8 cellular contexts compared by ENCODE assay signal in genomic region chr16:3881499-3881995, GRCh38.
DNase-seq lines count a peak whose midpoint lies in the region; ATAC-seq and TF ChIP-seq lines count a peak whose summit lies in the region.

No MANE protein-coding gene starts in this region.

- no peak overlapping the region for H2AFZ ChIP-seq in SU-DHL-6 (ENCODE audit: low read depth, low read length, severe bottlenecking)

- H3K4me2 ChIP-seq in SU-DHL-6 (ENCODE audit: low read depth, low read length, poor library complexity, severe bottlenecking) = no peak overlapping the region

- H3K27me3 ChIP-seq in GM06990 (replicated peaks; ENCODE audit: control insufficient read depth, insufficient read depth, low read length) = no peaks in the 10 kb centered on the region
- no peaks in the 10 kb centered on the region for H3K27me3 ChIP-seq in SU-DHL-6 (ENCODE audit: low read length)
- H3K27me3 ChIP-seq in effector memory CD4-positive, alpha-beta T cell (replicated peaks; ENCODE audit: control insufficient read depth, insufficient read depth, low read length, poor library complexity, severe bottlenecking) = no peaks in the 10 kb centered on the region

- H3F3A ChIP-seq in SU-DHL-6 (ENCODE audit: insufficient read depth) = no peaks in the 10 kb centered on the region

- ATAC-seq in GM18505 (IDR thresholded peaks at IDR 0.05; ENCODE audit: unreplicated experiment) = no peak

- no peaks in the 10 kb centered on the region for H3K9me3 ChIP-seq in SU-DHL-6 (ENCODE audit: insufficient read depth, low read length)
- no peaks in the 10 kb centered on the region for H3K9me3 ChIP-seq in effector memory CD4-positive, alpha-beta T cell (ENCODE audit: control insufficient read depth, low read length)

- no peaks in the 10 kb centered on the region for H3K36me3 ChIP-seq in GM06990 (ENCODE audit: control insufficient read depth, insufficient read depth, low read length)
- peaks cover 6% of the 10 kb centered on the region; the same call in 1 of the 2 replicates for H3K36me3 ChIP-seq in SU-DHL-6 (ENCODE audit: low read length)
- no peaks in the 10 kb centered on the region for H3K36me3 ChIP-seq in effector memory CD4-positive, alpha-beta T cell (ENCODE audit: control insufficient read depth, insufficient read depth, low read length)

- H3K79me2 ChIP-seq in SU-DHL-6 (ENCODE audit: insufficient read depth, low read length) = peaks cover 33% of the 10 kb centered on the region

- peak overlapping the region; percentile 66 for H3K9ac ChIP-seq in SU-DHL-6 (ENCODE audit: low read length)

- DNase-seq in GM06990 (ENCODE audit: extremely low read depth, insufficient read length) (no peak), fibroblast of mammary gland (ENCODE audit: low read depth) (no peak), retinal pigment epithelial cell (ENCODE audit: low read depth) (no peak), globus pallidus (ENCODE audit: low spot score) (no peak), NCI-H510A (lab: John Stamatoyannopoulos, UW) (no peak)
- no peak for DNase-seq in effector memory CD4-positive, alpha-beta T cell

- no peak overlapping the region for H3K27ac ChIP-seq in SU-DHL-6 (ENCODE audit: low read depth, low read length)
- no peak overlapping the region for H3K27ac ChIP-seq in effector memory CD4-positive, alpha-beta T cell (ENCODE audit: insufficient read depth, low read length, poor library complexity, severe bottlenecking)

- TF ChIP-seq POLR2A in GM18505 (IDR thresholded peaks at IDR 0.05; ENCODE audit: borderline replicate concordance, extremely low read depth, insufficient read depth, insufficient read length) = no peak

- peaks cover 12% of the 10 kb centered on the region for H3K4me1 ChIP-seq in effector memory CD4-positive, alpha-beta T cell (ENCODE audit: control insufficient read depth, insufficient read depth, low read length, poor library complexity, severe bottlenecking)

- H3K4me3 ChIP-seq in GM06990 (replicated peaks; ENCODE audit: low read depth, low read length) (peak overlapping the region; percentile 56; the same call in 1 of the 2 replicates), SU-DHL-6 (ENCODE audit: insufficient read depth, low read length, poor library complexity, severe bottlenecking) (no peak overlapping the region), fibroblast of mammary gland (ENCODE audit: control insufficient read depth, low read depth, low read length) (peak overlapping the region; percentile 58), retinal pigment epithelial cell (ENCODE audit: low read length) (peak overlapping the region; percentile 56)
- no peak overlapping the region for H3K4me3 ChIP-seq in effector memory CD4-positive, alpha-beta T cell (ENCODE audit: insufficient read depth, low read depth, low read length, poor library complexity, severe bottlenecking)

- TF ChIP-seq CTCF in GM06990 (IDR thresholded peaks at IDR 0.05; ENCODE audit: insufficient read depth, low read length, poor library complexity, severe bottlenecking) (no peak), SU-DHL-6 (IDR thresholded peaks at IDR 0.05; ENCODE audit: insufficient read depth, low read length, poor library complexity, severe bottlenecking) (no peak), fibroblast of mammary gland (conservative IDR thresholded peaks at IDR 0.05; ENCODE audit: control insufficient read depth, insufficient read depth, low read depth, low read length) (no peak), retinal pigment epithelial cell (conservative IDR thresholded peaks at IDR 0.05; ENCODE audit: low read depth, low read length) (no peak)

- H4K20me1 ChIP-seq in SU-DHL-6 (ENCODE audit: low read depth, low read length) = peaks cover 17% of the 10 kb centered on the region; the same call in 1 of the 2 replicates

- H3K9me2 ChIP-seq in SU-DHL-6 (replicated peaks; ENCODE audit: insufficient read depth, low read length) = no peaks in the 10 kb centered on the region

Comparison
In these comparisons a context has a peak if more than half of its experiments do, and no peak if none do; other contexts are left out.
1. H3K4me3 ChIP-seq: peak in GM06990 (single experiment), fibroblast of mammary gland (single experiment) and retinal pigment epithelial cell (single experiment); none in SU-DHL-6 (single experiment) and effector memory CD4-positive, alpha-beta T cell (single experiment).